ENCODE assay signal across 33 cellular contexts in genomic region chr2:226189061-226189460, GRCh38.
"Had no signal": no experiment of that assay in that cellular context is flagged by ENCODE, and none has a peak within 500 bp of the region (broad histone marks: within the 10 kb centered on the region; RNA-seq: fewer than 3 reads in every experiment).

No MANE protein-coding gene starts in this region.

- H3K27ac ChIP-seq: WERI-Rb-1 had no signal

- H3K9me3 Mint-ChIP-seq: activated CD4-positive, alpha-beta memory T cell treated with anti-CD3 and anti-CD28 coated beads, Interleukin-2, amount 10 ng/mL, durations not matched to agents 7 days and 5 days; activated naive CD4-positive, alpha-beta T cell treated with anti-CD3 and anti-CD28 coated beads, Interleukin-2, amount 10 ng/mL, durations not matched to agents 7 days and 5 days; activated naive CD8-positive, alpha-beta T cell treated with anti-CD3 and anti-CD28 coated beads, Interleukin-2, amount 50 U/mL, for 24 hours had no signal

- H3K4me3 ChIP-seq: MG63 had no signal

- H3K27ac Mint-ChIP-seq: activated CD4-positive, alpha-beta memory T cell treated with anti-CD3 and anti-CD28 coated beads, Interleukin-2, amount 10 ng/mL, durations not matched to agents 7 days and 5 days; activated CD8-positive, alpha-beta memory T cell treated with anti-CD3 and anti-CD28 coated beads, Interleukin-2, amount 10 ng/mL, durations not matched to agents 7 days and 5 days; activated naive CD4-positive, alpha-beta T cell treated with anti-CD3 and anti-CD28 coated beads, Interleukin-2, amount 10 ng/mL, durations not matched to agents 7 days and 5 days; activated naive CD8-positive, alpha-beta T cell; activated naive CD8-positive, alpha-beta T cell treated with anti-CD3 and anti-CD28 coated beads, Interleukin-2, amount 50 U/mL, for 24 hours had no signal

- DNase-seq: activated CD4-positive, alpha-beta memory T cell treated with anti-CD3 and anti-CD28 coated beads, Interleukin-2, amount 10 ng/mL, durations not matched to agents 7 days and 5 days; activated CD4-positive, alpha-beta T cell treated with anti-CD3 and anti-CD28 coated beads for 1 hour; activated CD4-positive, alpha-beta T cell treated with anti-CD3 and anti-CD28 coated beads for 48 hours; activated CD4-positive, CD25-positive, alpha-beta regulatory T cell; activated CD8-positive, alpha-beta memory T cell treated with anti-CD3 and anti-CD28 coated beads for 24 hours; activated CD8-positive, alpha-beta memory T cell treated with anti-CD3 and anti-CD28 coated beads, Interleukin-2, amount 10 ng/mL, durations not matched to agents 7 days and 5 days; activated CD8-positive, alpha-beta memory T cell treated with anti-CD3 and anti-CD28 coated beads, Interleukin-2, amount 50 U/mL, for 48 hours; activated effector memory CD4-positive, alpha-beta T cell treated with Interleukin-2 at 50 U/mL for 16 hours; activated naive CD4-positive, alpha-beta T cell treated with anti-CD3 and anti-CD28 coated beads, Interleukin-2, amount 10 ng/mL, durations not matched to agents 7 days and 5 days; activated naive CD8-positive, alpha-beta T cell treated with anti-CD3 and anti-CD28 coated beads, Interleukin-2, amount 50 U/mL, for 24 hours; activated T-cell treated with anti-CD3 and anti-CD28 coated beads, Interleukin-2, amount 50 U/mL, for 48 hours; anterior cingulate cortex; Karpas-422; KBM-7; MG63; NCI-H1048; NCI-H1105 treated with DMSO at 0.1 percent for 48 hours; NCI-H1436; NCI-H1694; NCI-H1930; NCI-H2081 treated with DMSO at 0.1 percent for 48 hours; NCI-H226; NCI-H446 treated with DMSO at 0.1 percent for 48 hours; NCI-H524; Right ventricle myocardium superior; RPMI8226; SW 1271; T-helper 1 cell; T-helper 2 cell; T1000; WERI-Rb-1 had no signal

- H3K36me3 ChIP-seq: MG63, WERI-Rb-1 had no signal

- H3K4me3 Mint-ChIP-seq: activated CD4-positive, alpha-beta memory T cell treated with anti-CD3 and anti-CD28 coated beads, Interleukin-2, amount 10 ng/mL, durations not matched to agents 7 days and 5 days; activated CD8-positive, alpha-beta memory T cell treated with anti-CD3 and anti-CD28 coated beads, Interleukin-2, amount 10 ng/mL, durations not matched to agents 7 days and 5 days; activated naive CD4-positive, alpha-beta T cell treated with anti-CD3 and anti-CD28 coated beads, Interleukin-2, amount 10 ng/mL, durations not matched to agents 7 days and 5 days; activated naive CD8-positive, alpha-beta T cell; activated naive CD8-positive, alpha-beta T cell treated with anti-CD3 and anti-CD28 coated beads, Interleukin-2, amount 50 U/mL, for 24 hours; brain had no signal

- H3K9me3 ChIP-seq: MG63 had no signal

- H3K27me3 Mint-ChIP-seq: activated CD4-positive, alpha-beta memory T cell treated with anti-CD3 and anti-CD28 coated beads, Interleukin-2, amount 10 ng/mL, durations not matched to agents 7 days and 5 days; activated CD8-positive, alpha-beta memory T cell treated with anti-CD3 and anti-CD28 coated beads, Interleukin-2, amount 10 ng/mL, durations not matched to agents 7 days and 5 days; activated naive CD4-positive, alpha-beta T cell treated with anti-CD3 and anti-CD28 coated beads, Interleukin-2, amount 10 ng/mL, durations not matched to agents 7 days and 5 days; brain had no signal

- H3K36me3 Mint-ChIP-seq: activated CD8-positive, alpha-beta memory T cell treated with anti-CD3 and anti-CD28 coated beads, Interleukin-2, amount 10 ng/mL, durations not matched to agents 7 days and 5 days; activated naive CD4-positive, alpha-beta T cell treated with anti-CD3 and anti-CD28 coated beads, Interleukin-2, amount 10 ng/mL, durations not matched to agents 7 days and 5 days; activated naive CD8-positive, alpha-beta T cell; brain had no signal

- H3K4me1 Mint-ChIP-seq: activated CD4-positive, alpha-beta memory T cell treated with anti-CD3 and anti-CD28 coated beads, Interleukin-2, amount 10 ng/mL, durations not matched to agents 7 days and 5 days; activated CD8-positive, alpha-beta memory T cell treated with anti-CD3 and anti-CD28 coated beads, Interleukin-2, amount 10 ng/mL, durations not matched to agents 7 days and 5 days; activated naive CD4-positive, alpha-beta T cell treated with anti-CD3 and anti-CD28 coated beads, Interleukin-2, amount 10 ng/mL, durations not matched to agents 7 days and 5 days; activated naive CD8-positive, alpha-beta T cell treated with anti-CD3 and anti-CD28 coated beads, Interleukin-2, amount 50 U/mL, for 24 hours had no signal

- H3K27me3 ChIP-seq: MG63 had no signal
